ENCODE assay signal across 8 cellular contexts in the genomic region with DNA sequence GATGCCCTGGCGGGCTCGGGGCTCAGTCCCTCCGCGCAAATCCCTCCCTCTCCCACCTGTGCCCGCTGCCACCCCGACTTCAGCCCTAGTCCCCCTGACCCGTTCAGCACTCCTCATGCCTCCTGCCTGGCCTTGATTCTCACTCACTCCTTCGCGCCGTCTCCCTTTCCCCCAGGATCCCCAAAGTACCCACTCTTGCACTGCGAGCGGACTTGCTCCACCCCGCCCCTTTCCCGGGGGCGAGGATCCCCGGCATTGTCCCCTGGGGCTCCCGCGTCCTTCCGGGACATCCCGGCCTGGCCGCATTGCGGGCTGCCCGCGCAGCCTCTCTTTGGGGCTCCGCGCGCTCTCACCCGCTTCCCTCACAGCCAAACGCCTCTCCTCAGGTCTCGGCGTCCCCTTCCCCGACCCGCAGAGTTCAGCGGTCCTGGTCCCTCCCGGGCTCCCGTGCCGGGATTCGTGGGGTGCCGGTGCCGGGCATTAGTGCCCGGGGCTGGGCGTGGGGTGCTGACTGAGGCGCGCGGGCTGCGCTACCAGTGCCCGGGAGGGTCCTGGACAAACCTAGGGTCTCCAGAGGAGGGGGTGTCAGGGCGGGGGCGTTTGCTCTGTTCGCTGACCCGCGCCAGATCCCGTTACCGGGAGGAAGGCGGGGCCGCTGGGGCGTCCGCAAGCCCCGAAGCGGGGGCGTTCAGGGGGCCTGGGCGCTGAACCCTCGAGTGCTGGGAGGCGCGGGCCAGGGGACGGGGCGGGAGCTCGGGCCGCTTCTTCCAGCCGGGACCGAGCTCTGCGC. TPM values are rescaled to one million over a fixed set of nuclear protein-coding genes. Genes with fewer than 3 reads are reported as not detected.
DNase-seq lines count a peak whose midpoint lies in the region; ATAC-seq and TF ChIP-seq lines count a peak whose summit lies in the region.

No MANE protein-coding gene starts in this region.

- H3K9me3 Mint-ChIP-seq in activated T-cell treated with anti-CD3 and anti-CD28 coated beads, Interleukin-2, amount 50 U/mL, for 72 hours, result no peaks in the 10 kb centered on the region
- no peaks in the 10 kb centered on the region for H3K9me3 Mint-ChIP-seq in osteocyte (ENCODE audit: unreplicated experiment)

- peak overlapping the region; percentile 94 for H3K27ac Mint-ChIP-seq in activated T-cell treated with anti-CD3 and anti-CD28 coated beads, Interleukin-2, amount 50 U/mL, for 72 hours
- H3K27ac Mint-ChIP-seq in osteocyte (ENCODE audit: unreplicated experiment), result peak overlapping the region; percentile 92

- H3K36me3 Mint-ChIP-seq in activated T-cell treated with anti-CD3 and anti-CD28 coated beads, Interleukin-2, amount 50 U/mL, for 72 hours (ENCODE audit: insufficient read depth in 2 of 2), result peaks cover 12 to 17% of the 10 kb centered on the region in 2 donors
- H3K36me3 Mint-ChIP-seq in osteocyte (ENCODE audit: unreplicated experiment), result peaks cover 4% of the 10 kb centered on the region

- peak; percentile 28 to 29 for ATAC-seq in activated T-cell treated with anti-CD3 and anti-CD28 coated beads, Interleukin-2, amount 50 U/mL, for 72 hours (replicated peaks in 1 of 2)
- no peak for ATAC-seq in HG03135 (IDR thresholded peaks at IDR 0.05; ENCODE audit: unreplicated experiment)

- TF ChIP-seq CTCF in osteocyte (IDR thresholded peaks at IDR 0.05), result no peak

- no peaks in the 10 kb centered on the region for H3K27me3 Mint-ChIP-seq in activated T-cell treated with anti-CD3 and anti-CD28 coated beads, Interleukin-2, amount 50 U/mL, for 72 hours (ENCODE audit: low read depth)
- no peaks in the 10 kb centered on the region for H3K27me3 Mint-ChIP-seq in osteocyte (ENCODE audit: unreplicated experiment)

- H3K4me3 Mint-ChIP-seq in activated T-cell treated with anti-CD3 and anti-CD28 coated beads, Interleukin-2, amount 50 U/mL, for 72 hours, result peak overlapping the region; percentile 94 to 99
- peak overlapping the region; percentile 98 for H3K4me3 Mint-ChIP-seq in osteocyte (ENCODE audit: unreplicated experiment)

- DNase-seq in activated CD4-positive, alpha-beta T cell treated with anti-CD3 and anti-CD28 coated beads for 48 hours, result peak; percentile 56
- no peak for DNase-seq in activated CD4-positive, alpha-beta T cell treated with anti-CD3 and anti-CD28 coated beads for 1 hour
- DNase-seq in activated T-cell treated with anti-CD3 and anti-CD28 coated beads, Interleukin-2, amount 50 U/mL, for 72 hours, result peak; percentile 46 to 69
- peak; percentile 12 for DNase-seq in germinal center (ENCODE audit: low spot score)
- peak; percentile 85 for DNase-seq in osteocyte (ENCODE audit: extremely low spot score, unreplicated experiment)
- no peak for DNase-seq in SW 1271 (lab: John Stamatoyannopoulos, UW)
- no peak for DNase-seq in cortex of kidney (lab: John Stamatoyannopoulos, UW)

- H3K4me1 Mint-ChIP-seq in activated T-cell treated with anti-CD3 and anti-CD28 coated beads, Interleukin-2, amount 50 U/mL, for 72 hours (ENCODE audit: low read depth), result peaks cover 54% of the 10 kb centered on the region
- H3K4me1 Mint-ChIP-seq in osteocyte (ENCODE audit: unreplicated experiment), result peaks cover 60% of the 10 kb centered on the region

RNA-seq across cellular contexts. Expression of a gene that starts 45.6 kb away (rescaled TPM):
- total RNA-seq in activated T-cell treated with anti-CD3 and anti-CD28 coated beads, Interleukin-2, amount 50 U/mL, for 72 hours, result 10 to 100 TPM; 18.5 to 19.4 TPM
- 13.2 and 15.1 TPM in 2 replicates for total RNA-seq in osteocyte

Comparison
In these comparisons a context has a peak if more than half of its experiments do, and no peak if none do; other contexts are left out.
1. DNase-seq: peak in activated CD4-positive, alpha-beta T cell treated with anti-CD3 and anti-CD28 coated beads for 48 hours (single experiment), activated T-cell treated with anti-CD3 and anti-CD28 coated beads, Interleukin-2, amount 50 U/mL, for 72 hours (2 of 2), germinal center (single experiment) and osteocyte (single experiment); none in activated CD4-positive, alpha-beta T cell treated with anti-CD3 and anti-CD28 coated beads for 1 hour (single experiment), SW 1271 (0 of 2) and cortex of kidney (single experiment).